ENCODE assay signal across 8 cellular contexts in the genomic region with DNA sequence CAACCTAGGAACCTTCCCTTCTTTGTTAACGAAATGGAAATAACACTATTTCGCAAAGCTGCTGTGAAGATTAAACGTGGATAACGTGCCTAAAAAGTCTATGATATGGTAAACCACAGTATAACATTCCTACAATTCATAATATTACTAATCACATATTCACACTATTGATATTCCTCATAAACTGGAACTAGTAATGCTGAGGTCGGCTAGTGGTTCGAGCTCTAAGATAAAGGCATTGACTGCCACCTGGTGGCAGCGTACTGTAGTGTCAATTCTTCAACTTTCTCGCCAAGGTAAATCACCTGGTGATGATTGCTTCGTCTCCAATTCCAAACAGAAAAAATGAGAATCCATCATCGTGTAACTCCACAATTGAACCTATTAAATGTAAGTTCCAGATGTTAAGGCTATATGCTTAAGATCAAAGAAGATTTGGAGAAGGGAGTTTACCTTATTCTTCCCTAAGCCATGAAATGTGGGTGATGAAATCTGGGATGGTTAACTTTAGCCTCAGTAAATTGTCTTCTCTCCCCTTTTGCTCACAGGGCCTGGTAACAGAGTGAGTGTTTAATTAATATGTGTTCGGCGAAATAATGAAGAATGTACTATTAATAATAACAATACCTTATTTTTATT.
A peak's percentile ranks its signal among the peaks of the same experiment; 100 is the strongest.
DNase-seq lines count a peak whose midpoint lies in the region; ATAC-seq, FAIRE-seq and TF ChIP-seq lines count a peak whose summit lies in the region.

No MANE protein-coding gene starts in this region.

- H3K4me3 ChIP-seq in RWPE2 (ENCODE audit: severe bottlenecking) = no peak overlapping the region

- TF ChIP-seq POLR2A in erythroblast (IDR thresholded peaks at IDR 0.05; ENCODE audit: low read length) = no peak

- no peaks in the 10 kb centered on the region for H3K9me3 ChIP-seq in RWPE2 (ENCODE audit: severe bottlenecking)

- no peak overlapping the region for H3K27ac ChIP-seq in RWPE2 (ENCODE audit: poor library complexity, severe bottlenecking)

- peak; percentile 73 for FAIRE-seq in HTR-8/SVneo (lab: Jason Lieb, UNC)

- DNase-seq in DMS 273 (lab: John Stamatoyannopoulos, UW; ENCODE audit: unreplicated experiment) (peak; percentile 64), DMS 273 treated with DMSO at 0.1 percent for 48 hours (lab: John Stamatoyannopoulos, UW) (no peak), HTR-8/SVneo (ENCODE audit: insufficient read length, low spot score) (peak; percentile 42), RWPE2 (ENCODE audit: low spot score) (no peak), erythroblast (lab: John Stamatoyannopoulos, UW) (peak; percentile 25 to 56), pons (ENCODE audit: low spot score) (peak; percentile 57), sciatic nerve (ENCODE audit: low spot score) (no peak)

- ATAC-seq in GM18909 (IDR thresholded peaks at IDR 0.05; ENCODE audit: poor library complexity, unreplicated experiment) (peak; percentile 82), RWPE2 (ENCODE audit: low read depth) (peak; percentile 64), sciatic nerve (no peak)

- no peaks in the 10 kb centered on the region for H3K4me1 ChIP-seq in RWPE2 (ENCODE audit: insufficient read depth, poor library complexity, severe bottlenecking)

- no peaks in the 10 kb centered on the region for H3K27me3 ChIP-seq in RWPE2 (ENCODE audit: insufficient read depth, poor library complexity, severe bottlenecking)

- intact Hi-C loops in sciatic nerve (cut with DNase I) = no loop called here

- no peaks in the 10 kb centered on the region for H3K36me3 ChIP-seq in RWPE2 (ENCODE audit: low read depth)

- peak; percentile 81 for TF ChIP-seq CTCF in RWPE2 (IDR thresholded peaks at IDR 0.05; ENCODE audit: poor library complexity, severe bottlenecking)

Comparison
In these comparisons a context has a peak if more than half of its experiments do, and no peak if none do; other contexts are left out.
1. DNase-seq: peak in DMS 273 (single experiment), HTR-8/SVneo (single experiment), erythroblast (2 of 2) and pons (single experiment); none in DMS 273 treated with DMSO at 0.1 percent for 48 hours (single experiment), RWPE2 (single experiment) and sciatic nerve (single experiment).